In the genomic region with DNA sequence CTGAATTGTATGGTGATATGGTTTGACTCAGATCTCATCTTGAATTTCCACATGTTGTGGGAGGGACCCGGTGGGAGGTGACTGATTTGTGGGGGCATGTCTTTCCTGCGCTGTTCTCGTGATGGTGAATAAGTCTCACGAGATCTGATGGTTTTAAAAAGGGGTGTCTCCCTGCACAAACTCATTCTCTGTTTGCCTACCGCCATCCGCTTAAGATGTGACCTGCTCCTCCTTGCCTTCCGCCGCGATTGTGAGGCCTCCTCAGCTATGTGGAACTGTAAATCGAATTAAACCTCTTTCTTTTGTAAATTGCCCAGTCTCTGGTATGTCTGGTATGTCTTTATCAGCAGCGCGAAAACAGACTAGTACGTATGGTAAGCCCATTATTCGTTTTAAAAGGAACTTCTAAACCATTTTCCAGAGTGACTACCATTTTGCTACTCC, we compare ENCODE assay signal across 25 cellular contexts. TPM values are rescaled to one million over a fixed set of nuclear protein-coding genes. Genes with fewer than 3 reads are reported as not detected.
DNase-seq lines count a peak whose midpoint lies in the region; ATAC-seq and TF ChIP-seq lines count a peak whose summit lies in the region.
"Had no signal": no experiment of that assay in that cellular context is flagged by ENCODE, and none has a peak within 500 bp of the region (broad histone marks: within the 10 kb centered on the region; RNA-seq: fewer than 3 reads in every experiment).

No MANE protein-coding gene starts in this region.

- H3K4me1 ChIP-seq in HUES48 (ENCODE audit: control insufficient read depth, insufficient read depth, low read length) (peaks cover 26% of the 10 kb centered on the region), iPS-18a (ENCODE audit: control insufficient read depth, low read depth, low read length) (no peaks in the 10 kb centered on the region), smooth muscle cell (ENCODE audit: low read depth) (peaks cover 11% of the 10 kb centered on the region), SJCRH30 (no peaks in the 10 kb centered on the region)
- H3K4me1 ChIP-seq in CD8-positive, alpha-beta T cell (ENCODE audit: insufficient read depth, low read length) = no peaks in the 10 kb centered on the region
- H3K4me1 ChIP-seq: left ventricle myocardium inferior, prostate gland, suprapubic skin had no signal

- POLR2A ChIA-PET in CD8-positive, alpha-beta T cell (lab: Charles Lee) = no interaction called here

- no peaks in the 10 kb centered on the region for H3K9me3 Mint-ChIP-seq in CD8-positive, alpha-beta T cell
- H3K9me3 Mint-ChIP-seq: CD8-positive, alpha-beta memory T cell; central memory CD8-positive, alpha-beta T cell; stimulated activated effector memory CD8-positive, alpha-beta T cell treated with anti-CD3 and anti-CD28 coated beads, Interleukin-12 subunit alpha, Interleukin-12 subunit beta, amount 100 ng/mL, for 72 hours had no signal

- CTCF ChIA-PET in CD8-positive, alpha-beta T cell (lab: Charles Lee) = no interaction called here

- H3K4me3 Mint-ChIP-seq in CD8-positive, alpha-beta T cell = no peak overlapping the region
- H3K4me3 Mint-ChIP-seq: activated CD8-positive, alpha-beta T cell treated with anti-CD3 and anti-CD28 coated beads, Interleukin-2, amount 10 ng/mL, durations not matched to agents 7 days and 5 days; CD8-positive, alpha-beta memory T cell; central memory CD8-positive, alpha-beta T cell; stimulated activated effector memory CD8-positive, alpha-beta T cell treated with anti-CD3 and anti-CD28 coated beads, Interleukin-12 subunit alpha, Interleukin-12 subunit beta, amount 100 ng/mL, for 72 hours had no signal

- H3K4me2 ChIP-seq in smooth muscle cell = peak overlapping the region; percentile 44

- 28% methylated on average over 14 of the region's 14 CpGs for WGBS in smooth muscle cell (ENCODE audit: low lambda C conversion rate)

- in situ Hi-C loops in brain microvascular endothelial cell (cut with HindIII; ENCODE audit: low pct_ligation_motif_present, low sequenced_read_pairs) = no loop called here

- H3K4me1 Mint-ChIP-seq in CD8-positive, alpha-beta T cell (ENCODE audit: low read depth) = peaks cover 5% of the 10 kb centered on the region

- no peaks in the 10 kb centered on the region for H3K27me3 Mint-ChIP-seq in CD8-positive, alpha-beta T cell (ENCODE audit: low read depth)
- H3K27me3 Mint-ChIP-seq: CD8-positive, alpha-beta memory T cell; central memory CD8-positive, alpha-beta T cell had no signal

- intact Hi-C loops in CD8-positive, alpha-beta T cell (cut with DNase I, micrococcal nuclease) = no loop called here

- TF ChIP-seq CTCF in brain microvascular endothelial cell (IDR thresholded peaks at IDR 0.05; ENCODE audit: low read depth, low read length, missing control alignments) = no peak
- TF ChIP-seq CTCF in smooth muscle cell (IDR thresholded peaks at IDR 0.05; ENCODE audit: borderline replicate concordance, insufficient read depth, poor library complexity, severe bottlenecking) = no peak
- TF ChIP-seq CTCF in CD8-positive, alpha-beta T cell (IDR thresholded peaks at IDR 0.05) = no peak

- H3K9me3 ChIP-seq in HUES48 (ENCODE audit: control insufficient read depth, insufficient read depth, low read length) = peaks cover 4% of the 10 kb centered on the region; the same call in 1 of the 2 replicates
- no peaks in the 10 kb centered on the region for H3K9me3 ChIP-seq in iPS-18a (ENCODE audit: control insufficient read depth, low read depth, low read length)
- no peaks in the 10 kb centered on the region for H3K9me3 ChIP-seq in smooth muscle cell (replicated peaks; ENCODE audit: low read depth)
- no peaks in the 10 kb centered on the region for H3K9me3 ChIP-seq in CD8-positive, alpha-beta T cell (ENCODE audit: low read length)
- H3K9me3 ChIP-seq in SJCRH30 (replicated peaks) = 0 out of 2 replicates have a peak, but pooled peaks cover 3% of the 10 kb centered on the region
- H3K9me3 ChIP-seq: prostate gland, suprapubic skin had no signal

- H3F3A ChIP-seq in smooth muscle cell (ENCODE audit: low read depth) = no peaks in the 10 kb centered on the region

- DNase-seq in brain microvascular endothelial cell = peak; percentile 24
- DNase-seq in smooth muscle cell (lab: John Stamatoyannopoulos, UW; ENCODE audit: unreplicated experiment) = no peak
- no peak for DNase-seq in CD8-positive, alpha-beta T cell
- no peak for DNase-seq in SJCRH30
- DNase-seq: activated CD4-positive, alpha-beta T cell treated with anti-CD3 and anti-CD28 coated beads for 1 hour; activated CD8-positive, alpha-beta T cell treated with anti-CD3 and anti-CD28 coated beads, Interleukin-2, amount 10 ng/mL, durations not matched to agents 7 days and 5 days; activated gamma-delta T cell treated with Interleukin-2 at 50 U/mL for 16 hours; amygdala; CD8-positive, alpha-beta memory T cell; DMS153; effector CD8-positive, alpha-beta T cell; left ventricle myocardium inferior; NCI-H1105 treated with DMSO at 0.1 percent for 48 hours; NCI-H2081; NCI-H345; NCI-H82; OCI-M1; stimulated activated CD4-positive, alpha-beta T cell treated with anti-CD3 and anti-CD28 coated beads, Interleukin-1b, Interleukin-23, amount 100 ng/mL, for 48 hours had no signal

- no peak overlapping the region for H3K27ac Mint-ChIP-seq in CD8-positive, alpha-beta T cell
- H3K27ac Mint-ChIP-seq: activated CD8-positive, alpha-beta T cell treated with anti-CD3 and anti-CD28 coated beads, Interleukin-2, amount 10 ng/mL, durations not matched to agents 7 days and 5 days; CD8-positive, alpha-beta memory T cell; stimulated activated effector memory CD8-positive, alpha-beta T cell treated with anti-CD3 and anti-CD28 coated beads, Interleukin-12 subunit alpha, Interleukin-12 subunit beta, amount 100 ng/mL, for 72 hours had no signal

- H3K4me3 ChIP-seq in HUES48 (ENCODE audit: low read depth, low read length) (peak overlapping the region; percentile 30), brain microvascular endothelial cell (ENCODE audit: low read depth, low read length) (no peak overlapping the region), iPS-18a (ENCODE audit: low read length) (peak overlapping the region; percentile 12), smooth muscle cell (no peak overlapping the region), SJCRH30 (no peak overlapping the region)
- no peak overlapping the region for H3K4me3 ChIP-seq in CD8-positive, alpha-beta T cell (ENCODE audit: low read depth, low read length)
- H3K4me3 ChIP-seq: left ventricle myocardium inferior, prostate gland, suprapubic skin had no signal

- no peak for ATAC-seq in CD8-positive, alpha-beta T cell
- no peak for ATAC-seq in GM19035 (IDR thresholded peaks at IDR 0.05; ENCODE audit: unreplicated experiment)
- ATAC-seq: activated CD8-positive, alpha-beta T cell treated with anti-CD3 and anti-CD28 coated beads, Interleukin-2, amount 10 ng/mL, durations not matched to agents 7 days and 5 days; stimulated activated effector memory CD8-positive, alpha-beta T cell treated with anti-CD3 and anti-CD28 coated beads, Interleukin-12 subunit alpha, Interleukin-12 subunit beta, amount 100 ng/mL, for 72 hours had no signal

- H3K9ac ChIP-seq in HUES48 (ENCODE audit: low read depth, low read length) = no peak overlapping the region
- H3K9ac ChIP-seq in iPS-18a (ENCODE audit: low read length) = no peak overlapping the region
- H3K9ac ChIP-seq in smooth muscle cell (ENCODE audit: low read depth) = no peak overlapping the region

- H3K36me3 Mint-ChIP-seq in CD8-positive, alpha-beta T cell = peaks cover 9% of the 10 kb centered on the region
- H3K36me3 Mint-ChIP-seq: stimulated activated effector memory CD8-positive, alpha-beta T cell treated with anti-CD3 and anti-CD28 coated beads, Interleukin-12 subunit alpha, Interleukin-12 subunit beta, amount 100 ng/mL, for 72 hours had no signal

- H2AFZ ChIP-seq in smooth muscle cell (ENCODE audit: low read depth) = no peak overlapping the region

- H3K27ac ChIP-seq in HUES48 (ENCODE audit: low read depth, low read length) (peak overlapping the region; percentile 71), brain microvascular endothelial cell (no peak overlapping the region), iPS-18a (ENCODE audit: low read length) (no peak overlapping the region), smooth muscle cell (ENCODE audit: low read depth) (no peak overlapping the region), SJCRH30 (no peak overlapping the region)
- H3K27ac ChIP-seq in CD8-positive, alpha-beta T cell (ENCODE audit: low read depth, low read length) = no peak overlapping the region
- H3K27ac ChIP-seq: left ventricle myocardium inferior, prostate gland, suprapubic skin had no signal

- H3K36me3 ChIP-seq in HUES48 (ENCODE audit: control insufficient read depth, insufficient read depth, low read length) = no peaks in the 10 kb centered on the region
- H3K36me3 ChIP-seq in brain microvascular endothelial cell (replicated peaks) = no peaks in the 10 kb centered on the region
- H3K36me3 ChIP-seq in iPS-18a (ENCODE audit: control insufficient read depth, low read depth, low read length) = no peaks in the 10 kb centered on the region
- H3K36me3 ChIP-seq in smooth muscle cell (ENCODE audit: low read depth) = no peaks in the 10 kb centered on the region
- H3K36me3 ChIP-seq in CD8-positive, alpha-beta T cell (ENCODE audit: insufficient read depth, low read length) = no peaks in the 10 kb centered on the region
- H3K36me3 ChIP-seq in SJCRH30 = no peaks in the 10 kb centered on the region
- H3K36me3 ChIP-seq: left ventricle myocardium inferior, prostate gland had no signal

- H3K27me3 ChIP-seq in HUES48 (ENCODE audit: control insufficient read depth, insufficient read depth, low read length) (no peaks in the 10 kb centered on the region), brain microvascular endothelial cell (replicated peaks) (no peaks in the 10 kb centered on the region), iPS-18a (ENCODE audit: control insufficient read depth, insufficient read depth, low read length) (no peaks in the 10 kb centered on the region), smooth muscle cell (ENCODE audit: low read depth) (no peaks in the 10 kb centered on the region), SJCRH30 (no peaks in the 10 kb centered on the region)
- no peaks in the 10 kb centered on the region for H3K27me3 ChIP-seq in CD8-positive, alpha-beta T cell (ENCODE audit: insufficient read depth, low read length)
- H3K27me3 ChIP-seq: suprapubic skin had no signal

- H4K20me1 ChIP-seq in smooth muscle cell (ENCODE audit: low read depth) = no peaks in the 10 kb centered on the region

- H3K79me2 ChIP-seq in smooth muscle cell (ENCODE audit: low read depth) = no peaks in the 10 kb centered on the region

RNA-seq across cellular contexts. Expression of a gene that starts 48.7 kb away (rescaled TPM):
- total RNA-seq in smooth muscle cell = 8.8 and 15.1 TPM in 2 replicates
- polyA plus RNA-seq in smooth muscle cell = 6.9 and 8.3 TPM in 2 replicates
- 1 to 10 TPM; 1.5 to 2.4 TPM for total RNA-seq in CD8-positive, alpha-beta T cell
- 9.0 and 9.1 TPM in 2 replicates for total RNA-seq in SJCRH30 (2014; rRNA removed; shearing (Covaris generic))

Comparison
In these comparisons a context has a peak if more than half of its experiments do, and no peak if none do; other contexts are left out.
1. H3K4me3 ChIP-seq: peak in HUES48 (single experiment) and iPS-18a (single experiment); none in brain microvascular endothelial cell (single experiment), smooth muscle cell (single experiment), CD8-positive, alpha-beta T cell (single experiment) and SJCRH30 (single experiment).